Comparison of ENCODE assay signal across 8 cellular contexts in genomic region chr2:64654063-64654811, GRCh38. TPM values are rescaled to one million over a fixed set of nuclear protein-coding genes. Genes with fewer than 3 reads are reported as not detected.
A peak's percentile ranks its signal among the peaks of the same experiment; 100 is the strongest.
DNase-seq lines count a peak whose midpoint lies in the region; ATAC-seq lines count a peak whose summit lies in the region.

No MANE protein-coding gene starts in this region.

- H3K4me3 Mint-ChIP-seq in memory B cell, result peak overlapping the region; percentile 89
- H3K4me3 Mint-ChIP-seq in stimulated activated naive B cell treated with anti-CD40 and anti-IgM and Interleukin-4, amounts not matched to agents 10 μg/mL and 1 μg/mL and 100 μg/mL, for 72 hours, result peak overlapping the region; percentile 88 to 91

- DNase-seq in AG08396 (ENCODE audit: low spot score) (peak; percentile 93), NCI-H526 treated with DMSO at 0.1 percent for 48 hours (lab: John Stamatoyannopoulos, UW) (peak; percentile 80), dermis microvascular lymphatic vessel endothelial cell (ENCODE audit: low read depth in 2 of 2) (peak; percentile 57 to 83), memory B cell (ENCODE audit: low spot score in 2 of 2) (peak; percentile 73)
- peak; percentile 37 to 44 for DNase-seq in activated CD4-positive, alpha-beta T cell treated with anti-CD3 and anti-CD28 coated beads, Interleukin-2, amount 50 U/mL, for 24 hours (ENCODE audit: low read depth in 1 of 2, low spot score in 1 of 2)
- peak; percentile 56 for DNase-seq in stimulated activated naive B cell treated with anti-CD40 and anti-IgM and Interleukin-4, amounts not matched to agents 10 μg/mL and 1 μg/mL and 100 μg/mL, for 72 hours

- peak overlapping the region; percentile 99 for H3K27ac Mint-ChIP-seq in memory B cell
- peak overlapping the region; percentile 95 for H3K27ac Mint-ChIP-seq in stimulated activated naive B cell treated with anti-CD40 and anti-IgM and Interleukin-4, amounts not matched to agents 10 μg/mL and 1 μg/mL and 100 μg/mL, for 72 hours

- ATAC-seq in GM18907 (IDR thresholded peaks at IDR 0.05; ENCODE audit: unreplicated experiment) (peak; percentile 46), HG03139 (IDR thresholded peaks at IDR 0.05; ENCODE audit: unreplicated experiment) (peak; percentile 2), memory B cell (ENCODE audit: low read depth) (peak; percentile 50)
- peak; percentile 58 to 65 for ATAC-seq in stimulated activated naive B cell treated with anti-CD40 and anti-IgM and Interleukin-4, amounts not matched to agents 10 μg/mL and 1 μg/mL and 100 μg/mL, for 72 hours (replicated peaks)

- H3K27me3 Mint-ChIP-seq in memory B cell, result no peaks in the 10 kb centered on the region
- H3K27me3 Mint-ChIP-seq in stimulated activated naive B cell treated with anti-CD40 and anti-IgM and Interleukin-4, amounts not matched to agents 10 μg/mL and 1 μg/mL and 100 μg/mL, for 72 hours, result no peaks in the 10 kb centered on the region

- no peaks in the 10 kb centered on the region for H3K36me3 Mint-ChIP-seq in memory B cell
- peaks cover 2% of the 10 kb centered on the region in 2 donors for H3K36me3 Mint-ChIP-seq in stimulated activated naive B cell treated with anti-CD40 and anti-IgM and Interleukin-4, amounts not matched to agents 10 μg/mL and 1 μg/mL and 100 μg/mL, for 72 hours

- H3K4me1 Mint-ChIP-seq in memory B cell, result peaks cover 53% of the 10 kb centered on the region
- H3K4me1 Mint-ChIP-seq in stimulated activated naive B cell treated with anti-CD40 and anti-IgM and Interleukin-4, amounts not matched to agents 10 μg/mL and 1 μg/mL and 100 μg/mL, for 72 hours, result peaks cover 45 to 82% of the 10 kb centered on the region in 2 donors

- no peaks in the 10 kb centered on the region for H3K9me3 Mint-ChIP-seq in memory B cell
- H3K9me3 Mint-ChIP-seq in stimulated activated naive B cell treated with anti-CD40 and anti-IgM and Interleukin-4, amounts not matched to agents 10 μg/mL and 1 μg/mL and 100 μg/mL, for 72 hours, result no peaks in the 10 kb centered on the region

RNA-seq across cellular contexts. Expression of gene SERTAD2, which starts 0.5 kb away (rescaled TPM):
- 3.6 and 6.4 TPM in 2 replicates for total RNA-seq in dermis microvascular lymphatic vessel endothelial cell

Comparison
In these comparisons a context has a peak if more than half of its experiments do, and no peak if none do; other contexts are left out.
1. Peak in every context shown above with its lines: DNase-seq and ATAC-seq.
2. DNase-seq: peak in every context shown above with its lines; median percentile 93 in AG08396; 80 in NCI-H526 treated with DMSO at 0.1 percent for 48 hours; 73 in memory B cell; 70 in dermis microvascular lymphatic vessel endothelial cell; 56 in stimulated activated naive B cell treated with anti-CD40 and anti-IgM and Interleukin-4, amounts not matched to agents 10 μg/mL and 1 μg/mL and 100 μg/mL, for 72 hours; 40 in activated CD4-positive, alpha-beta T cell treated with anti-CD3 and anti-CD28 coated beads, Interleukin-2, amount 50 U/mL, for 24 hours.
3. ATAC-seq: peak in every context shown above with its lines; median percentile 62 in stimulated activated naive B cell treated with anti-CD40 and anti-IgM and Interleukin-4, amounts not matched to agents 10 μg/mL and 1 μg/mL and 100 μg/mL, for 72 hours; 50 in memory B cell; 46 in GM18907; 2 in HG03139.